Comparison of ENCODE assay signal across 16 cellular contexts in the genomic region with DNA sequence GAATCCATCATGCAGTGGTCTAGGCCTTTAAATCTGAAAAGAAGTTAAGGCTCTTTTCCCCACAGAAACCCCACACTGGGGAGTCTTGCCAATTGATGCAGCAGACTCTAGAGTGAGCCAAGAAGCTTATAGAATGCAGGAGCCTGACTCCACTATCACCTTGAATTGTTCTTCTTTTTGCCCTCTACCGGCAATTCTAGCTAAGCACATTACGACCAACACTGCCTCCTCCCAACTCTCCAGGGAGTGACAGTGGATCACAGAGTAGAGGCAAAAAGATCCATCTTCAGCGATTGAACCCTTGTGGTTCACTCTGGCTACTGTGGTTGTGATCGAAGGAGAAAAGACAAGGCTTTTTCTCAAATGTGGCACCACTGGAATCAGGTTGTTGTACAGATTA.
DNase-seq lines count a peak whose midpoint lies in the region; ATAC-seq, FAIRE-seq and TF ChIP-seq lines count a peak whose summit lies in the region.
"Had no signal": no experiment of that assay in that cellular context is flagged by ENCODE, and none has a peak within 500 bp of the region (broad histone marks: within the 10 kb centered on the region; RNA-seq: fewer than 3 reads in every experiment).

No MANE protein-coding gene starts in this region.

- H3K79me2 ChIP-seq in HepG2 (ENCODE audit: insufficient read depth, low read length) = no peaks in the 10 kb centered on the region
- no peaks in the 10 kb centered on the region for H3K79me2 ChIP-seq in hepatocyte

- H3K4me2 ChIP-seq in HepG2 (ENCODE audit: low read depth, low read length) (no peak overlapping the region), hepatocyte (no peak overlapping the region)

- TF ChIP-seq EP300 in HepG2 (IDR thresholded peaks at IDR 0.05; ENCODE audit: low read depth in 2 of 2, low read length in 2 of 2) (no peak), HepG2 (CRISPR knock-in tag; IDR thresholded peaks at IDR 0.05; ENCODE audit: borderline replicate concordance) (no peak)

- BruUV-seq in HepG2 (replicated peaks; lab: Mats Ljungman, UMichigan) = no TSS peak

- intact Hi-C loops in HepG2 (cut with micrococcal nuclease; ENCODE audit: unreplicated experiment) = loop anchor here (5.0 kb wide), 1 partner anchor 395 kb away; no protein-coding TSS in a partner anchor
- intact Hi-C loops in right lobe of liver (cut with DNase I) = no loop called here

- 0% methylated on average over 4 of the region's 4 CpGs for WGBS in HepG2 (ENCODE audit: low lambda C conversion rate)
- 27% methylated on average over 4 of the region's 4 CpGs for WGBS in right lobe of liver (ENCODE audit: insufficient coverage, low coverage, low lambda C conversion rate, missing lambda C conversion rate)
- WGBS in hepatocyte (ENCODE audit: low lambda C conversion rate, missing lambda C conversion rate) = 34% methylated on average over 4 of the region's 4 CpGs

- no peak for TF ChIP-seq RAD21 in HepG2 (CRISPR knock-in tag; IDR thresholded peaks at IDR 0.05)

- POLR2A ChIA-PET in HepG2 (lab: Yijun Ruan, JAX) = no interaction called here

- H2AFZ ChIP-seq in HepG2 (ENCODE audit: low read length) = no peak overlapping the region
- no peak overlapping the region for H2AFZ ChIP-seq in hepatocyte

- CTCF ChIA-PET in HepG2 (lab: Yijun Ruan, JAX; ENCODE audit: low intra/inter-chr PET ratio, low total read pairs) = no interaction called here

- H3K9me2 ChIP-seq in hepatocyte (replicated peaks; ENCODE audit: insufficient read depth) = no peaks in the 10 kb centered on the region

- H3K27me3 ChIP-seq in HepG2 (ENCODE audit: control insufficient read depth in 1 of 2, insufficient read depth in 2 of 2, low read length in 2 of 2) = no peaks in the 10 kb centered on the region
- no peaks in the 10 kb centered on the region for H3K27me3 ChIP-seq in right lobe of liver
- peaks cover 11% of the 10 kb centered on the region for H3K27me3 ChIP-seq in RWPE2 (ENCODE audit: insufficient read depth, poor library complexity, severe bottlenecking)
- H3K27me3 ChIP-seq in hepatocyte = peaks cover 3% of the 10 kb centered on the region

- no peak overlapping the region for H3K9ac ChIP-seq in HepG2 (ENCODE audit: insufficient read depth, low read depth, low read length)

- ATAC-seq in HepG2 = peak; percentile 89
- ATAC-seq in right lobe of liver = no peak
- ATAC-seq in RWPE2 (ENCODE audit: low read depth) = peak; percentile 51; the same call in 2 of the 3 replicates
- ATAC-seq in HG02870 (IDR thresholded peaks at IDR 0.05; ENCODE audit: unreplicated experiment) = no peak
- ATAC-seq: activated T-cell treated with anti-CD3 and anti-CD28 coated beads, Interleukin-2, amount 50 U/mL, for 4 hours; mucosa of descending colon; Panc1 had no signal

- TF ChIP-seq CTCF in HepG2 (CRISPR knock-in tag; IDR thresholded peaks at IDR 0.05) = peak; percentile 37; the same call in 1 of the 2 replicates
- TF ChIP-seq CTCF in right lobe of liver (IDR thresholded peaks at IDR 0.05) = no peak
- peak; percentile 9 for TF ChIP-seq CTCF in RWPE2 (IDR thresholded peaks at IDR 0.05; ENCODE audit: poor library complexity, severe bottlenecking)
- peak; percentile 20 for TF ChIP-seq CTCF in hepatocyte (IDR thresholded peaks at IDR 0.05; ENCODE audit: poor library complexity)

- H3K4me1 ChIP-seq in HepG2 (ENCODE audit: insufficient read depth, low read length) (no peaks in the 10 kb centered on the region), right lobe of liver (no peaks in the 10 kb centered on the region), RWPE2 (ENCODE audit: insufficient read depth, poor library complexity, severe bottlenecking) (no peaks in the 10 kb centered on the region), hepatocyte (ENCODE audit: insufficient read depth) (no peaks in the 10 kb centered on the region)

- no peaks in the 10 kb centered on the region for H3K9me3 ChIP-seq in HepG2 (ENCODE audit: low read length)
- no peaks in the 10 kb centered on the region for H3K9me3 ChIP-seq in right lobe of liver
- H3K9me3 ChIP-seq in RWPE2 (ENCODE audit: severe bottlenecking) = no peaks in the 10 kb centered on the region
- H3K9me3 ChIP-seq in hepatocyte (ENCODE audit: low read depth) = no peaks in the 10 kb centered on the region
- H3K9me3 ChIP-seq: mucosa of descending colon had no signal

- no peaks in the 10 kb centered on the region for H4K20me1 ChIP-seq in HepG2 (ENCODE audit: insufficient read depth, low read length)
- H4K20me1 ChIP-seq in hepatocyte (ENCODE audit: insufficient read depth, poor library complexity, severe bottlenecking) = no peaks in the 10 kb centered on the region

- H3K27ac ChIP-seq in HepG2 (ENCODE audit: extremely low read length, insufficient read depth, low read length) (no peak overlapping the region), right lobe of liver (no peak overlapping the region), RWPE2 (ENCODE audit: poor library complexity, severe bottlenecking) (no peak overlapping the region), hepatocyte (no peak overlapping the region)

- TF ChIP-seq POLR2A in HepG2 (IDR thresholded peaks at IDR 0.05; ENCODE audit: insufficient read depth in 1 of 2, low read depth in 2 of 2, low read length in 2 of 2) (no peak), right lobe of liver (IDR thresholded peaks at IDR 0.05) (no peak)

- H3K4me3 ChIP-seq in HepG2 (replicated peaks in 1 of 3; ENCODE audit: insufficient read depth in 1 of 3, low read depth in 2 of 3, low read length in 3 of 3) (no peak overlapping the region), right lobe of liver (no peak overlapping the region), RWPE2 (ENCODE audit: severe bottlenecking) (no peak overlapping the region), hepatocyte (no peak overlapping the region)
- H3K4me3 ChIP-seq: mucosa of descending colon had no signal

- in situ Hi-C loops in HepG2 (cut with HindIII; ENCODE audit: extremely low pct_ligation_motif_present, low pct_unique_long_range_greater_than_20kb) = no loop called here

- peak; percentile 3 for DNase-seq in HepG2 (ENCODE audit: low spot score)
- no peak for DNase-seq in right lobe of liver
- no peak for DNase-seq in RWPE2 (ENCODE audit: low spot score)
- DNase-seq in hepatocyte (ENCODE audit: low spot score) = peak; percentile 10
- DNase-seq in KG1 (lab: John Stamatoyannopoulos, UW) = no peak
- no peak for DNase-seq in NK-92 treated with Interleukin-12 subunit alpha and Interleukin-12 subunit beta, amount 100 ng/mL, for 24 hours (lab: John Stamatoyannopoulos, UW)
- DNase-seq in stimulated activated CD4-positive, alpha-beta T cell treated with anti-CD3 and anti-CD28 coated beads, Interleukin-2, amount 100 ng/mL, for 48 hours = no peak
- DNase-seq: activated CD4-positive, alpha-beta T cell treated with anti-CD3 and anti-CD28 coated beads, Interleukin-2, amount 10 ng/mL, durations not matched to agents 24 days and 14 days; activated T-cell treated with anti-CD3 and anti-CD28 coated beads, Interleukin-2, amount 50 U/mL, for 4 hours; amniotic stem cell; COR-L47; mucosa of descending colon; T-helper 2 cell had no signal

- no peak for FAIRE-seq in HepG2 (lab: Jason Lieb, UNC)
- FAIRE-seq: A204.1 had no signal

- H3K36me3 ChIP-seq in HepG2 (replicated peaks in 1 of 2; ENCODE audit: control insufficient read depth in 1 of 2, insufficient read depth in 2 of 2, low read length in 2 of 2) (no peaks in the 10 kb centered on the region), right lobe of liver (no peaks in the 10 kb centered on the region), RWPE2 (ENCODE audit: low read depth) (no peaks in the 10 kb centered on the region), hepatocyte (replicated peaks; ENCODE audit: insufficient read depth, low read depth) (no peaks in the 10 kb centered on the region)

TF ChIP-seq in HepG2, 621 proteins besides CTCF, POLR2A, EP300 and RAD21:
- TF ChIP-seq, protein P1, sequence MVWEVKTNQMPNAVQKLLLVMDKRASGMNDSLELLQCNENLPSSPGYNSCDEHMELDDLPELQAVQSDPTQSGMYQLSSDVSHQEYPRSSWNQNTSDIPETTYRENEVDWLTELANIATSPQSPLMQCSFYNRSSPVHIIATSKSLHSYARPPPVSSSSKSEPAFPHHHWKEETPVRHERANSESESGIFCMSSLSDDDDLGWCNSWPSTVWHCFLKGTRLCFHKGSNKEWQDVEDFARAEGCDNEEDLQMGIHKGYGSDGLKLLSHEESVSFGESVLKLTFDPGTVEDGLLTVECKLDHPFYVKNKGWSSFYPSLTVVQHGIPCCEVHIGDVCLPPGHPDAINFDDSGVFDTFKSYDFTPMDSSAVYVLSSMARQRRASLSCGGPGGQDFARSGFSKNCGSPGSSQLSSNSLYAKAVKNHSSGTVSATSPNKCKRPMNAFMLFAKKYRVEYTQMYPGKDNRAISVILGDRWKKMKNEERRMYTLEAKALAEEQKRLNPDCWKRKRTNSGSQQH (CRISPR knock-in tag; IDR thresholded peaks at IDR 0.05; ENCODE audit: low read depth) = no peak
- peak; percentile 16; the same call in 1 of the 2 replicates for TF ChIP-seq STAG1 (CRISPR knock-in tag; IDR thresholded peaks at IDR 0.05)

Comparison
In these comparisons a context has a peak if more than half of its experiments do, and no peak if none do; other contexts are left out.
1. ATAC-seq: peak in HepG2 (single experiment) and RWPE2 (single experiment); none in right lobe of liver (0 of 4) and HG02870 (single experiment).
2. DNase-seq: peak in HepG2 (single experiment) and hepatocyte (single experiment); none in right lobe of liver (0 of 3), RWPE2 (single experiment), KG1 (single experiment), NK-92 treated with Interleukin-12 subunit alpha and Interleukin-12 subunit beta, amount 100 ng/mL, for 24 hours (single experiment) and stimulated activated CD4-positive, alpha-beta T cell treated with anti-CD3 and anti-CD28 coated beads, Interleukin-2, amount 100 ng/mL, for 48 hours (0 of 2).
3. CTCF ChIP-seq: peak in HepG2 (single experiment), RWPE2 (single experiment) and hepatocyte (single experiment); none in right lobe of liver (0 of 4).